In genomic region chr1:33429332-33429731, GRCh38 we compare ENCODE assay signal across 15 cellular contexts. TPM values are rescaled to one million over a fixed set of nuclear protein-coding genes. Genes with fewer than 3 reads are reported as not detected.
DNase-seq lines count a peak whose midpoint lies in the region; ATAC-seq and TF ChIP-seq lines count a peak whose summit lies in the region.
"Had no signal": no experiment of that assay in that cellular context is flagged by ENCODE, and none has a peak within 500 bp of the region (broad histone marks: within the 10 kb centered on the region; RNA-seq: fewer than 3 reads in every experiment).

No MANE protein-coding gene starts in this region.

- H3K4me3 ChIP-seq in fibroblast of lung (replicated peaks in 1 of 4; ENCODE audit: control extremely low read depth in 1 of 4, insufficient read depth in 1 of 4, low read depth in 3 of 4, low read length in 4 of 4) (peak overlapping the region; percentile 61 to 87 (median 67)), skeletal muscle cell (ENCODE audit: low read depth, low read length) (peak overlapping the region; percentile 67)
- no peak overlapping the region for H3K4me3 ChIP-seq in CD8-positive, alpha-beta T cell (ENCODE audit: low read depth, low read length)

- no peak for TF ChIP-seq CTCF in fibroblast of lung (conservative IDR thresholded peaks at IDR 0.05 in 1 of 2, IDR thresholded peaks at IDR 0.05 in 1 of 2; ENCODE audit: low read depth in 1 of 2, low read length in 2 of 2)
- no peak for TF ChIP-seq CTCF in CD8-positive, alpha-beta T cell (IDR thresholded peaks at IDR 0.05)

- peaks cover 18% of the 10 kb centered on the region for H3K4me1 ChIP-seq in fibroblast of lung (ENCODE audit: control insufficient read depth, extremely low read depth, insufficient read depth, low read length)
- no peaks in the 10 kb centered on the region for H3K4me1 ChIP-seq in CD8-positive, alpha-beta T cell (ENCODE audit: insufficient read depth, low read length)

- no peaks in the 10 kb centered on the region for H3K9me3 Mint-ChIP-seq in CD8-positive, alpha-beta T cell
- H3K9me3 Mint-ChIP-seq: activated T-helper 2 cell treated with anti-CD3 and anti-CD28 coated beads, Interferon-gamma antibody, Interleukin-2, Interleukin-4, amounts not matched to agents 10 μg/mL and 5 μg/mL and 100 μg/mL, durations not matched to agents 14 hours and 24 hours and 36 hours; IgD-negative memory B cell; T-helper 2 cell treated with Interferon-gamma antibody and Interleukin-4, amounts not matched to agents 5 μg/mL and 100 μg/mL, for 36 hours had no signal

- CTCF ChIA-PET in CD8-positive, alpha-beta T cell (lab: Charles Lee): interaction anchor here (0.8 to 1.1 kb wide), 2 partner anchors 8 to 11 kb away, joined by 3 read pairs; no protein-coding TSS in a partner anchor

- no peaks in the 10 kb centered on the region for H3K27me3 ChIP-seq in fibroblast of lung (ENCODE audit: control insufficient read depth, insufficient read depth, low read length)
- no peaks in the 10 kb centered on the region for H3K27me3 ChIP-seq in CD8-positive, alpha-beta T cell (ENCODE audit: insufficient read depth, low read length)
- H3K27me3 ChIP-seq: uterus had no signal

- no peak overlapping the region for H2AFZ ChIP-seq in fibroblast of lung (ENCODE audit: low read length)

- no peak overlapping the region for H3K9ac ChIP-seq in fibroblast of lung (ENCODE audit: insufficient read depth, low read length)

- H4K20me1 ChIP-seq in fibroblast of lung (ENCODE audit: control insufficient read depth, extremely low read depth, insufficient read depth, low read length): no peaks in the 10 kb centered on the region

- peaks cover 29% of the 10 kb centered on the region for H3K79me2 ChIP-seq in fibroblast of lung (ENCODE audit: control insufficient read depth, insufficient read depth, low read length)

- H3K4me3 Mint-ChIP-seq in CD8-positive, alpha-beta T cell: no peak overlapping the region
- H3K4me3 Mint-ChIP-seq: nephron progenitor cell had no signal

- H3K27me3 Mint-ChIP-seq in CD8-positive, alpha-beta T cell (ENCODE audit: low read depth): peaks cover 12% of the 10 kb centered on the region

- H3K36me3 Mint-ChIP-seq in CD8-positive, alpha-beta T cell: no peaks in the 10 kb centered on the region
- H3K36me3 Mint-ChIP-seq: IgD-negative memory B cell had no signal

- POLR2A ChIA-PET in CD8-positive, alpha-beta T cell (lab: Charles Lee): no interaction called here

- peak overlapping the region; percentile 80 for H3K4me2 ChIP-seq in fibroblast of lung (ENCODE audit: extremely low read depth, insufficient read depth, low read length)

- H3K4me1 Mint-ChIP-seq in CD8-positive, alpha-beta T cell (ENCODE audit: low read depth): peaks cover 3% of the 10 kb centered on the region

- no peak for ATAC-seq in CD8-positive, alpha-beta T cell
- ATAC-seq in esophagus mucosa: no peak
- ATAC-seq: A549 had no signal

- no peaks in the 10 kb centered on the region for H3K9me3 ChIP-seq in fibroblast of lung (ENCODE audit: control insufficient read depth, insufficient read depth, low read depth, low read length)
- H3K9me3 ChIP-seq in CD8-positive, alpha-beta T cell (ENCODE audit: low read length): no peaks in the 10 kb centered on the region
- H3K9me3 ChIP-seq: A549, uterus had no signal

- intact Hi-C loops in CD8-positive, alpha-beta T cell (cut with DNase I, micrococcal nuclease): no loop called here

- no peak overlapping the region for H3K27ac ChIP-seq in fibroblast of lung (ENCODE audit: insufficient read depth, low read length)
- H3K27ac ChIP-seq in CD8-positive, alpha-beta T cell (ENCODE audit: low read depth, low read length): no peak overlapping the region

- H3K36me3 ChIP-seq in fibroblast of lung (ENCODE audit: control insufficient read depth, insufficient read depth, low read length): no peaks in the 10 kb centered on the region
- H3K36me3 ChIP-seq in CD8-positive, alpha-beta T cell (ENCODE audit: insufficient read depth, low read length): no peaks in the 10 kb centered on the region
- H3K36me3 ChIP-seq: uterus had no signal

- no peak overlapping the region for H3K27ac Mint-ChIP-seq in CD8-positive, alpha-beta T cell
- H3K27ac Mint-ChIP-seq: activated T-helper 2 cell treated with anti-CD3 and anti-CD28 coated beads, Interferon-gamma antibody, Interleukin-2, Interleukin-4, amounts not matched to agents 10 μg/mL and 5 μg/mL and 100 μg/mL, durations not matched to agents 14 hours and 24 hours and 36 hours; IgD-negative memory B cell; T-helper 2 cell treated with Interferon-gamma antibody and Interleukin-4, amounts not matched to agents 5 μg/mL and 100 μg/mL, for 36 hours had no signal

- peak; percentile 56 for DNase-seq in NCI-H1436 treated with DMSO at 0.1 percent for 48 hours (lab: John Stamatoyannopoulos, UW)
- no peak for DNase-seq in NCI-H1436 (lab: John Stamatoyannopoulos, UW)
- DNase-seq in fibroblast of lung (ENCODE audit: low read depth in 2 of 2): no peak
- no peak for DNase-seq in skeletal muscle cell (ENCODE audit: low read depth)
- no peak for DNase-seq in CD8-positive, alpha-beta T cell
- no peak for DNase-seq in NCI-H128 (lab: John Stamatoyannopoulos, UW; ENCODE audit: unreplicated experiment)
- DNase-seq: nephron progenitor cell; stimulated activated CD4-positive, alpha-beta T cell treated with anti-CD3 and anti-CD28 coated beads, Interleukin-15, amount 100 ng/mL, for 24 hours; uterus had no signal

TF ChIP-seq in PFSK-1, 5 proteins besides CTCF, POLR2A, EP300 and RAD21:
- 0 out of 2 replicates have a peak, but pooled peaks have one; percentile 27 for TF ChIP-seq SIN3A (IDR thresholded peaks at IDR 0.05; ENCODE audit: borderline replicate concordance, insufficient read depth, low read length)
- no peak for TF ChIP-seq POLR2AphosphoS5 (IDR thresholded peaks at IDR 0.05; ENCODE audit: low read depth, low read length)

RNA-seq across cellular contexts. Expression of gene PHC2, which starts 1.6 kb away (rescaled TPM):
- polyA plus RNA-seq in PFSK-1 (2012; ENCODE audit: insufficient read length, low read depth): 80.6 TPM
- total RNA-seq in fibroblast of lung (62.6 and 66.3 TPM in 2 replicates), esophagus mucosa (28.6 TPM)
- 75.8 and 84.1 TPM in 2 replicates for polyA plus RNA-seq in fibroblast of lung
- 94.4 and 98.6 TPM in 2 replicates for polyA plus RNA-seq in fibroblast of lung (2012)
- 158 and 188 TPM in 2 replicates for polyA minus RNA-seq in fibroblast of lung (ENCODE audit: low replicate concordance)
- 10 to 100 TPM; 39.7 to 40.4 TPM for total RNA-seq in CD8-positive, alpha-beta T cell

RNA-seq across cellular contexts. Expression of gene ZSCAN20, which starts 43.1 kb away (rescaled TPM):
- polyA plus RNA-seq in PFSK-1 (2012; ENCODE audit: insufficient read length, low read depth): 1.7 TPM
- total RNA-seq in fibroblast of lung (8.7 and 13.0 TPM in 2 replicates), esophagus mucosa (2.4 TPM)
- polyA plus RNA-seq in fibroblast of lung: 2.0 and 3.1 TPM in 2 replicates
- 1.5 and 2.8 TPM in 2 replicates for polyA plus RNA-seq in fibroblast of lung (2012)
- polyA minus RNA-seq in fibroblast of lung (ENCODE audit: low replicate concordance): 2.3 and 5.1 TPM in 2 replicates
- total RNA-seq in CD8-positive, alpha-beta T cell: under 1 TPM; 0.19 TPM
